ENCODE assay signal across 8 cellular contexts in genomic region chr2:144320491-144320890, GRCh38.
DNase-seq lines count a peak whose midpoint lies in the region; ATAC-seq and TF ChIP-seq lines count a peak whose summit lies in the region.

No MANE protein-coding gene starts in this region.

- no peaks in the 10 kb centered on the region for H3K79me1 ChIP-seq in neuronal stem cell (ENCODE audit: low read depth, low read length)

- H3K79me2 ChIP-seq in DND-41 (ENCODE audit: insufficient read depth, low read length): no peaks in the 10 kb centered on the region

- no peak overlapping the region for H3K23ac ChIP-seq in neuronal stem cell (ENCODE audit: low read depth, low read length, poor library complexity)

- no peak overlapping the region for H2BK12ac ChIP-seq in neuronal stem cell (ENCODE audit: low read length)

- H3K9ac ChIP-seq in DND-41 (ENCODE audit: low read depth, low read length): no peak overlapping the region
- H3K9ac ChIP-seq in neuronal stem cell (ENCODE audit: low read depth, low read length, poor library complexity): no peak overlapping the region

- ATAC-seq in DND-41 (ENCODE audit: insufficient read depth, low read depth) (peak; percentile 96), omental fat pad (ENCODE audit: low FRiP score) (no peak)

- H3K9me3 ChIP-seq in DND-41 (ENCODE audit: insufficient read depth, low read length, severe bottlenecking) (no peaks in the 10 kb centered on the region), neuronal stem cell (replicated peaks in 1 of 2; ENCODE audit: control insufficient read depth in 2 of 2, insufficient read depth in 1 of 2, low read depth in 1 of 2, low read length in 2 of 2) (peaks cover 0 to 13% of the 10 kb centered on the region in 2 donors)

- WGBS in neuronal stem cell (ENCODE audit: extremely low coverage in 2 of 2, insufficient read length in 2 of 2, insufficient replicate concordance in 1 of 2), 2 donors: no CpG with 5 or more reads among the region's 1 CpG

- DNase-seq in DND-41 (peak; percentile 60), RKO (ENCODE audit: low spot score) (peak; percentile 34), neuronal stem cell (ENCODE audit: low spot score) (no peak), omental fat pad (ENCODE audit: low spot score) (no peak), globus pallidus (ENCODE audit: low spot score) (no peak), NCI-H1417 treated with DMSO at 0.1 percent for 48 hours (lab: John Stamatoyannopoulos, UW) (no peak), mesenteric fat pad (ENCODE audit: low spot score) (no peak)
- DNase-seq in activated naive CD4-positive, alpha-beta T cell treated with anti-CD3 and anti-CD28 coated beads, Interleukin-2, amount 50 U/mL, for 16 hours: peak; percentile 32

- H3K36me3 ChIP-seq in DND-41 (ENCODE audit: insufficient read depth, low read length) (no peaks in the 10 kb centered on the region), neuronal stem cell (replicated peaks in 1 of 2; ENCODE audit: control insufficient read depth in 2 of 2, insufficient read depth in 2 of 2, low read length in 2 of 2) (no peaks in the 10 kb centered on the region)

- H3K14ac ChIP-seq in neuronal stem cell (ENCODE audit: low read length): no peak overlapping the region

- H3K4me2 ChIP-seq in DND-41 (ENCODE audit: insufficient read depth, low read length) (peak overlapping the region; percentile 9; the same call in 1 of the 2 replicates), neuronal stem cell (ENCODE audit: insufficient read depth, low read length, poor library complexity, severe bottlenecking) (no peak overlapping the region)

- no peak overlapping the region for H2AK5ac ChIP-seq in neuronal stem cell (ENCODE audit: low read depth, low read length)

- H3K27ac ChIP-seq in DND-41 (ENCODE audit: low read length): peak overlapping the region; percentile 26; the same call in 1 of the 2 replicates
- H3K27ac ChIP-seq in neuronal stem cell (replicated peaks; ENCODE audit: low read length): no peak overlapping the region

- H2BK5ac ChIP-seq in neuronal stem cell (ENCODE audit: low read length): no peak overlapping the region

- H4K20me1 ChIP-seq in DND-41 (ENCODE audit: insufficient read depth, low read length): no peaks in the 10 kb centered on the region

- H3K4ac ChIP-seq in neuronal stem cell (ENCODE audit: low read length): no peak overlapping the region

- H3K4me1 ChIP-seq in DND-41 (ENCODE audit: insufficient read depth, low read length) (peaks cover 23% of the 10 kb centered on the region), neuronal stem cell (ENCODE audit: control insufficient read depth in 2 of 2, insufficient read depth in 1 of 2, low read depth in 1 of 2, low read length in 2 of 2) (peaks cover 0 to 2% of the 10 kb centered on the region in 2 donors)

- TF ChIP-seq CTCF in DND-41 (IDR thresholded peaks at IDR 0.05; ENCODE audit: borderline replicate concordance, extremely low read depth, low read length, poor library complexity, severe bottlenecking) (no peak), omental fat pad (IDR thresholded peaks at IDR 0.05) (no peak)

- H2BK120ac ChIP-seq in neuronal stem cell (ENCODE audit: low read depth, low read length): no peak overlapping the region

- H2AFZ ChIP-seq in DND-41 (ENCODE audit: low read depth, low read length): peak overlapping the region; percentile 20; the same call in 1 of the 2 replicates
- no peak overlapping the region for H2AFZ ChIP-seq in neuronal stem cell (ENCODE audit: low read length)

- H3K18ac ChIP-seq in neuronal stem cell (ENCODE audit: low read length): no peak overlapping the region

- H3K4me3 ChIP-seq in DND-41 (ENCODE audit: low read depth in 1 of 2, low read length in 2 of 2) (no peak overlapping the region), neuronal stem cell (ENCODE audit: low read length in 2 of 2) (no peak overlapping the region)

- H4K91ac ChIP-seq in neuronal stem cell (ENCODE audit: low read depth, low read length, poor library complexity): no peak overlapping the region

- H2BK15ac ChIP-seq in neuronal stem cell (ENCODE audit: low read length): no peak overlapping the region

- H4K8ac ChIP-seq in neuronal stem cell (ENCODE audit: low read depth, low read length): peak overlapping the region; percentile 43

- H3K27me3 ChIP-seq in DND-41 (ENCODE audit: insufficient read depth, low read length, poor library complexity): no peaks in the 10 kb centered on the region
- no peaks in the 10 kb centered on the region for H3K27me3 ChIP-seq in neuronal stem cell (ENCODE audit: control insufficient read depth in 3 of 3, insufficient read depth in 3 of 3, low read depth in 1 of 3, low read length in 3 of 3)

Comparison
In these comparisons a context has a peak if more than half of its experiments do, and no peak if none do; other contexts are left out.
1. DNase-seq: peak in DND-41 (single experiment), RKO (single experiment) and activated naive CD4-positive, alpha-beta T cell treated with anti-CD3 and anti-CD28 coated beads, Interleukin-2, amount 50 U/mL, for 16 hours (single experiment); none in neuronal stem cell (single experiment), omental fat pad (single experiment), globus pallidus (single experiment), NCI-H1417 treated with DMSO at 0.1 percent for 48 hours (single experiment) and mesenteric fat pad (single experiment).